Comparison of ENCODE assay signal across 1 cellular context in the genomic region with DNA sequence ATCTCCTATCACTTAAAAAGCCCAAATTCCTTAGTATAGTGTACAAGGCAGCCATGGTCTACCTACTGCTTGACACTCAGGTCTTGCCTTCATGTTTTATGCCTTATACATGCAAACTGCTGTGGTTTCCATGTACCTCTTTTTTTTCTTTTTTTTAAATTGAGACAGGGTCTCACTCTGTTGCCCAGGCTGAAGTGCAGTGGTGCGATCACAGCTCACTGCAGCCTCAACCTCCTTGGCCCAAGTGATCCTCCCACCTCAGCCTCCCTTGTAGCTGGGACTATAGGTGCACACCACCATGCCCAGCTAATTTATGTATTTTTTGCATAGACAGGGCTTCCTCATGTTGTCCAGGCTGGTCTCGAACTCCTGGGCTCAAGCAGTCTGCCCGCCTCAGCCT.
TF ChIP-seq lines count a peak whose summit lies in the region.

No MANE protein-coding gene starts in this region.

TF ChIP-seq in GM12878, 131 proteins besides CTCF, POLR2A, EP300 and RAD21:
- TF ChIP-seq, protein P1, sequence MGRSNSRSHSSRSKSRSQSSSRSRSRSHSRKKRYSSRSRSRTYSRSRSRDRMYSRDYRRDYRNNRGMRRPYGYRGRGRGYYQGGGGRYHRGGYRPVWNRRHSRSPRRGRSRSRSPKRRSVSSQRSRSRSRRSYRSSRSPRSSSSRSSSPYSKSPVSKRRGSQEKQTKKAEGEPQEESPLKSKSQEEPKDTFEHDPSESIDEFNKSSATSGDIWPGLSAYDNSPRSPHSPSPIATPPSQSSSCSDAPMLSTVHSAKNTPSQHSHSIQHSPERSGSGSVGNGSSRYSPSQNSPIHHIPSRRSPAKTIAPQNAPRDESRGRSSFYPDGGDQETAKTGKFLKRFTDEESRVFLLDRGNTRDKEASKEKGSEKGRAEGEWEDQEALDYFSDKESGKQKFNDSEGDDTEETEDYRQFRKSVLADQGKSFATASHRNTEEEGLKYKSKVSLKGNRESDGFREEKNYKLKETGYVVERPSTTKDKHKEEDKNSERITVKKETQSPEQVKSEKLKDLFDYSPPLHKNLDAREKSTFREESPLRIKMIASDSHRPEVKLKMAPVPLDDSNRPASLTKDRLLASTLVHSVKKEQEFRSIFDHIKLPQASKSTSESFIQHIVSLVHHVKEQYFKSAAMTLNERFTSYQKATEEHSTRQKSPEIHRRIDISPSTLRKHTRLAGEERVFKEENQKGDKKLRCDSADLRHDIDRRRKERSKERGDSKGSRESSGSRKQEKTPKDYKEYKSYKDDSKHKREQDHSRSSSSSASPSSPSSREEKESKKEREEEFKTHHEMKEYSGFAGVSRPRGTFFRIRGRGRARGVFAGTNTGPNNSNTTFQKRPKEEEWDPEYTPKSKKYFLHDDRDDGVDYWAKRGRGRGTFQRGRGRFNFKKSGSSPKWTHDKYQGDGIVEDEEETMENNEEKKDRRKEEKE (IDR thresholded peaks at IDR 0.05) = no peak
- TF ChIP-seq NR2C1 (IDR thresholded peaks at IDR 0.05) (no peak), CREB1 (IDR thresholded peaks at IDR 0.05; ENCODE audit: low read depth) (no peak), RB1 (IDR thresholded peaks at IDR 0.05; ENCODE audit: borderline replicate concordance) (no peak), NFXL1 (IDR thresholded peaks at IDR 0.05; ENCODE audit: borderline replicate concordance) (no peak)
TF ChIP-seq in GM12878: peak in this region for 0.
